8 cellular contexts compared by ENCODE assay signal in the genomic region with DNA sequence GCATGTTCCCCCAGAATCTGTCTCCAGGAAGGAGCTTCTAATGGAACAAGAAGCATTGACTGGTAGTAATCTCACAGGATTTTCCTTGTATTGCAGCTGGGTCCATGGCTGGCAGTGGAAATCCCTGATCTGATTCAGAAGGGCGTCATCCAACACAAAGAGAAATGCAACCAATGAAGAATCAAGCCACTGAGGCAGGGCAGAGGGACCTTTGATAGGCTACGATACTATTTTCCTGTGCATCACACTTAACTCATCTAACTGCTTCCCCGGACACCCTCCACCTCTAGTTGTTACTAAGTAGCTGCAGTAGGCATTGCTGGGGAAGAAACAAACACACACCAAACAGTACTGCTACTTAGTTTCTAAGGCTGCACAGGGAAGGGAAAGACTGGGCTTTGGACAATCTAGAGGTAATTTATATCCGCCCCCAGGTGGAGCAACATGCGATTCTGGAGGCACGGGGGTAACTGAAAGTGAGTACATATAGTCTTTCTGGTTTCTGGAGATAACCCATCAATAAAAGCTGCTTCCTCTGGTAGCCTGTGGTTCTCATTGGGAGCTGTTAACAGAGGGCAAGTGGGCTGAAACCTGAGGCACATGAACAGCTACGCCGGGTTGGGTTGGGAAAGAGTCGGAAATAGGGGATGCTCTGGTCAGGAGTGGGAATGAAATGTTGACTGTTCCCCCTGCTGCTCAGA. TPM values are rescaled to one million over a fixed set of nuclear protein-coding genes. Genes with fewer than 3 reads are reported as not detected.
DNase-seq lines count a peak whose midpoint lies in the region; TF ChIP-seq lines count a peak whose summit lies in the region.

No MANE protein-coding gene starts in this region.

- peaks cover 32% of the 10 kb centered on the region for H3K36me3 Mint-ChIP-seq in mesothelial cell of epicardium

- POLR2A ChIA-PET in A673 (lab: Charles Lee; ENCODE audit: low non-redundant PET) = no interaction called here

- peak overlapping the region; percentile 82 for H3K4me3 ChIP-seq in A673 (ENCODE audit: low read depth, low read length, poor library complexity, severe bottlenecking)
- no peak overlapping the region for H3K4me3 ChIP-seq in HL-60 (replicated peaks; ENCODE audit: insufficient read depth, low read length)
- peak overlapping the region; percentile 91 for H3K4me3 ChIP-seq in brain microvascular endothelial cell (ENCODE audit: low read depth, low read length)

- intact Hi-C loops in A673 (cut with micrococcal nuclease; ENCODE audit: unreplicated experiment) = no loop called here

- peak overlapping the region; percentile 87 for H3K4me3 Mint-ChIP-seq in mesothelial cell of epicardium

- CTCF ChIA-PET in A673 (lab: Charles Lee) = no interaction called here

- H3K27ac ChIP-seq in A673 (ENCODE audit: low read depth, low read length, poor library complexity, severe bottlenecking) (peak overlapping the region; percentile 92), HL-60 (replicated peaks) (peak overlapping the region; percentile 90), brain microvascular endothelial cell (no peak overlapping the region)

- H3K36me3 ChIP-seq in A673 (ENCODE audit: insufficient read depth, low read length, poor library complexity, severe bottlenecking) (peaks cover 28% of the 10 kb centered on the region), brain microvascular endothelial cell (replicated peaks) (peaks cover 5% of the 10 kb centered on the region)

- DNase-seq in A673 (ENCODE audit: low spot score) = no peak
- no peak for DNase-seq in HL-60 (ENCODE audit: low read depth in 1 of 2, low spot score in 1 of 2)
- DNase-seq in brain microvascular endothelial cell = no peak
- no peak for DNase-seq in mesothelial cell of epicardium (ENCODE audit: low spot score in 2 of 2, unreplicated experiment in 2 of 2)
- DNase-seq in SHP77 (lab: John Stamatoyannopoulos, UW) = no peak
- DNase-seq in activated gamma-delta T cell treated with Interleukin-2 at 50 U/mL for 16 hours = no peak
- no peak for DNase-seq in HPDE6-E6E7 (ENCODE audit: extremely low spot score)
- no peak for DNase-seq in GM03348 (ENCODE audit: low spot score)

- H3K4me1 Mint-ChIP-seq in mesothelial cell of epicardium = peaks cover 33% of the 10 kb centered on the region

- no peaks in the 10 kb centered on the region for H3K9me3 ChIP-seq in A673 (ENCODE audit: low read depth, low read length, poor library complexity, severe bottlenecking)

- in situ Hi-C loops in brain microvascular endothelial cell (cut with HindIII; ENCODE audit: low pct_ligation_motif_present, low sequenced_read_pairs) = no loop called here

- no TSS peak for BruUV-seq in A673 (replicated peaks; lab: Mats Ljungman, UMichigan)

- H3K27ac Mint-ChIP-seq in mesothelial cell of epicardium = peak overlapping the region; percentile 89

- TF ChIP-seq CTCF in A673 (conservative IDR thresholded peaks at IDR 0.05; ENCODE audit: low read depth, low read length) (no peak), HL-60 (IDR thresholded peaks at IDR 0.05; ENCODE audit: insufficient read depth, low read length) (no peak), brain microvascular endothelial cell (IDR thresholded peaks at IDR 0.05; ENCODE audit: low read depth, low read length, missing control alignments) (no peak), mesothelial cell of epicardium (IDR thresholded peaks at IDR 0.05; ENCODE audit: unreplicated experiment) (no peak)

- no peaks in the 10 kb centered on the region for H3K9me3 Mint-ChIP-seq in mesothelial cell of epicardium

- no peaks in the 10 kb centered on the region for H3K27me3 ChIP-seq in A673 (replicated peaks; ENCODE audit: insufficient read depth, low read depth, low read length, poor library complexity)
- no peaks in the 10 kb centered on the region for H3K27me3 ChIP-seq in HL-60 (ENCODE audit: insufficient read depth, poor library complexity, severe bottlenecking)
- H3K27me3 ChIP-seq in brain microvascular endothelial cell (replicated peaks) = no peaks in the 10 kb centered on the region

- H3K4me1 ChIP-seq in A673 (ENCODE audit: insufficient read depth, low read length, poor library complexity, severe bottlenecking) = peaks cover 5% of the 10 kb centered on the region

- H3K27me3 Mint-ChIP-seq in mesothelial cell of epicardium (ENCODE audit: low read depth) = no peaks in the 10 kb centered on the region

RNA-seq across cellular contexts. Expression of a gene that starts 0.8 kb away (rescaled TPM):
- 46.2 and 51.8 TPM in 2 replicates for total RNA-seq in A673 (2021)
- total RNA-seq in mesothelial cell of epicardium = 42.6 to 48.4 TPM (median 47.4 TPM) in 3 replicates

RNA-seq across cellular contexts. Expression of a gene that starts 4.7 kb away (rescaled TPM):
- total RNA-seq in A673 (2021) = 73.6 and 82.7 TPM in 2 replicates
- total RNA-seq in mesothelial cell of epicardium = 86.2 to 90.2 TPM (median 88.7 TPM) in 3 replicates

RNA-seq across cellular contexts. Expression of a gene that starts 7.8 kb away (rescaled TPM):
- 24.3 and 25.2 TPM in 2 replicates for total RNA-seq in A673 (2021)
- 48.9 to 49.7 TPM (median 49.0 TPM) in 3 replicates for total RNA-seq in mesothelial cell of epicardium

RNA-seq across cellular contexts. Expression of a gene that starts 18.8 kb away (rescaled TPM):
- 47.9 and 55.1 TPM in 2 replicates for total RNA-seq in A673 (2021)
- total RNA-seq in mesothelial cell of epicardium = 38.0 to 43.0 TPM (median 40.5 TPM) in 3 replicates

RNA-seq across cellular contexts. Expression of a gene that starts 26.0 kb away (rescaled TPM):
- total RNA-seq in A673 (2021) = 53.0 and 54.6 TPM in 2 replicates
- total RNA-seq in mesothelial cell of epicardium = 43.7 to 45.0 TPM (median 44.4 TPM) in 3 replicates
